Comparison of ENCODE assay signal across 1 cellular context in genomic region chr1:45172015-45172414, GRCh38.
A peak's percentile ranks its signal among the peaks of the same experiment; 100 is the strongest.
TF ChIP-seq lines count a peak whose summit lies in the region.

No MANE protein-coding gene starts in this region.

TF ChIP-seq in HEK293, 187 proteins besides CTCF, POLR2A, EP300 and RAD21 (continued from another document):
- TF ChIP-seq ZNF692 (tag by site-specific recombination; IDR thresholded peaks at IDR 0.05) (0 out of 2 replicates have a peak, but pooled peaks have one; percentile 17), ZNF664 (tag by site-specific recombination; IDR thresholded peaks at IDR 0.05) (peak; percentile 71; the same call in 1 of the 2 replicates), ZNF670 (tag by site-specific recombination; IDR thresholded peaks at IDR 0.05; ENCODE audit: low read depth) (no peak), ZFP37 (tag by site-specific recombination; IDR thresholded peaks at IDR 0.05) (no peak), ZNF660 (tag by site-specific recombination; IDR thresholded peaks at IDR 0.05) (0 out of 2 replicates have a peak, but pooled peaks have one; percentile 25), ZNF140 (tag by site-specific recombination; IDR thresholded peaks at IDR 0.05) (no peak), ZNF404 (tag by site-specific recombination; IDR thresholded peaks at IDR 0.05) (no peak), ZNF394 (tag by site-specific recombination; IDR thresholded peaks at IDR 0.05; ENCODE audit: borderline replicate concordance) (no peak), SP7 (tag by site-specific recombination; IDR thresholded peaks at IDR 0.05) (0 out of 2 replicates have a peak, but pooled peaks have one; percentile 22), ZNF366 (tag by site-specific recombination; conservative IDR thresholded peaks at IDR 0.05) (peak; percentile 20; the same call in 1 of the 2 replicates), ZNF16 (tag by site-specific recombination; IDR thresholded peaks at IDR 0.05; ENCODE audit: low read depth) (no peak), HOXD13 (CRISPR knock-in tag; IDR thresholded peaks at IDR 0.05; ENCODE audit: borderline replicate concordance) (no peak), ZNF416 (tag by site-specific recombination; IDR thresholded peaks at IDR 0.05) (no peak), ZNF175 (tag by site-specific recombination; IDR thresholded peaks at IDR 0.05) (no peak), ZEB2 (tag by site-specific recombination; IDR thresholded peaks at IDR 0.05) (no peak), ZNF335 (tag by site-specific recombination; conservative IDR thresholded peaks at IDR 0.05) (0 out of 2 replicates have a peak, but pooled peaks have one; percentile 15), PRDM6 (tag by site-specific recombination; IDR thresholded peaks at IDR 0.05) (peak; percentile 55; the same call in 1 of the 2 replicates)
